Comparison of ENCODE assay signal across 7 cellular contexts in the genomic region with DNA sequence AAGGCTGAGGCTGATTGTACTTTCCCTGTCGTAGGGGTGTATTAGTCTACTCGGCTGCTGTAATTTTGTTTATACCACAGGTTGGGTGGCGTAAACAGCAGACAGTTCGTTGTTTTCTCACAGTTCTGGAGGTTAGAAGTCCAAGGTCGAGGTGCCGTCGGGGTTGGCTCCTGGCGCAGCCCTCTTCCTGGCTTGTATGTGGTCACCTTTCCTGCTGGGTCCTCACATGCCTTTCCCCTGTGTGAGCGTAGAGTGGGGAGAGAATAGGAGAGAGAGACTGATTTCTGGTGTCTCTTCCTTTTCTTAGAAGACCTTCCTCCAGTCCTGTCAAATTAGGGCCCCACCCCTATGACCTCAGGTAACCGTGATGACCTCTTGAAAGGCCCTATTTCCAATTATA. TPM values are rescaled to one million over a fixed set of nuclear protein-coding genes. Genes with fewer than 3 reads are reported as not detected.
DNase-seq lines count a peak whose midpoint lies in the region; ATAC-seq, FAIRE-seq and TF ChIP-seq lines count a peak whose summit lies in the region.
"Not testable (repeated sequence)": the region's sequence is repeated elsewhere in the genome, so short reads cannot be mapped to it uniquely, and the experiment has no call there.

No MANE protein-coding gene starts in this region.

- not testable (repeated sequence) for BruUV-seq in K562 (replicated peaks; lab: Mats Ljungman, UMichigan); HepG2 (replicated peaks; lab: Mats Ljungman, UMichigan)

- not testable (repeated sequence) for H3K9ac ChIP-seq in K562 (ENCODE audit: insufficient read depth in 1 of 2, low read depth in 2 of 2, low read length in 2 of 2); HepG2 (ENCODE audit: insufficient read depth, low read depth, low read length)

- H3K27me3 ChIP-seq in K562 (ENCODE audit: control insufficient read depth in 2 of 2, insufficient read depth in 2 of 2, low read length in 2 of 2); body of pancreas; HepG2 (ENCODE audit: control insufficient read depth in 1 of 2, insufficient read depth in 2 of 2, low read length in 2 of 2); right lobe of liver; pancreas: not testable (repeated sequence)

- H3K9me1 ChIP-seq in K562 (ENCODE audit: control insufficient read depth, insufficient read depth, low read length), result not testable (repeated sequence)

- not testable (repeated sequence) for H3K9me3 ChIP-seq in K562 (replicated peaks; ENCODE audit: control insufficient read depth, insufficient read depth, low read depth, low read length); body of pancreas; HepG2 (ENCODE audit: low read length); right lobe of liver; pancreas

- CTCF ChIA-PET in K562 (lab: Yijun Ruan, JAX; ENCODE audit: low intra/inter-chr PET ratio); HepG2 (lab: Yijun Ruan, JAX; ENCODE audit: low intra/inter-chr PET ratio, low total read pairs): not testable (repeated sequence)

- not testable (repeated sequence) for H3K36me3 ChIP-seq in K562 (ENCODE audit: control insufficient read depth, insufficient read depth, low read length); body of pancreas (replicated peaks in 1 of 2; ENCODE audit: insufficient read depth in 1 of 2, low read depth in 2 of 2); HepG2 (replicated peaks in 1 of 2; ENCODE audit: control insufficient read depth in 1 of 2, insufficient read depth in 2 of 2, low read length in 2 of 2); right lobe of liver; pancreas

- FAIRE-seq in GM12891 (lab: Jason Lieb, UNC) (peak; percentile 35), K562 (lab: Jason Lieb, UNC) (peak; percentile 57), HepG2 (lab: Jason Lieb, UNC) (peak; percentile 80)
- not testable (repeated sequence) for FAIRE-seq in pancreas (lab: Jason Lieb, UNC)

- POLR2A ChIA-PET in K562 (lab: Yijun Ruan, JAX); HepG2 (lab: Yijun Ruan, JAX): not testable (repeated sequence)

- not testable (repeated sequence) for TF ChIP-seq RAD21 in K562 (CRISPR knock-in tag; conservative IDR thresholded peaks at IDR 0.05 in 1 of 2, IDR thresholded peaks at IDR 0.05 in 1 of 2); HepG2 (CRISPR knock-in tag; IDR thresholded peaks at IDR 0.05)

- not testable (repeated sequence) for H3K4me3 ChIP-seq in K562; body of pancreas; HepG2 (replicated peaks in 1 of 3; ENCODE audit: insufficient read depth in 1 of 3, low read depth in 2 of 3, low read length in 3 of 3); right lobe of liver; pancreas

- H3K79me2 ChIP-seq in K562 (ENCODE audit: control insufficient read depth, insufficient read depth, low read length); HepG2 (ENCODE audit: insufficient read depth, low read length): not testable (repeated sequence)

- in situ Hi-C loops in K562 (cut with MboI); HepG2 (cut with HindIII; ENCODE audit: extremely low pct_ligation_motif_present, low pct_unique_long_range_greater_than_20kb): not testable (repeated sequence)

- not testable (repeated sequence) for H3K4me2 ChIP-seq in K562 (ENCODE audit: insufficient read depth, low read length); HepG2 (ENCODE audit: low read depth, low read length)

- H3K27ac ChIP-seq in K562 (ENCODE audit: extremely low read depth, low read depth, low read length); body of pancreas; HepG2 (ENCODE audit: extremely low read length, insufficient read depth, low read length); right lobe of liver; pancreas: not testable (repeated sequence)

- not testable (repeated sequence) for TF ChIP-seq EP300 in K562 (IDR thresholded peaks at IDR 0.05; ENCODE audit: low read length); HepG2 (IDR thresholded peaks at IDR 0.05; ENCODE audit: low read depth in 2 of 2, low read length in 2 of 2); HepG2 (CRISPR knock-in tag; IDR thresholded peaks at IDR 0.05; ENCODE audit: borderline replicate concordance)

- peak; percentile 83 for ATAC-seq in K562
- peak; percentile 35 for ATAC-seq in body of pancreas
- ATAC-seq in left lobe of liver, result peak; percentile 70
- ATAC-seq in HepG2, result peak; percentile 86
- ATAC-seq in right lobe of liver, result peak; percentile 71 to 90 (median 82)
- ATAC-seq in pancreas, result peak; percentile 46 to 79 (median 73)

- 83% methylated on average over 1 of the region's 10 CpGs for WGBS in K562 (ENCODE audit: insufficient coverage, low coverage, missing lambda C conversion rate)
- WGBS in body of pancreas, 2 donors, result no CpG with 5 or more reads among the region's 10 CpGs
- WGBS in HepG2 (ENCODE audit: low lambda C conversion rate), result 69% methylated on average over 3 of the region's 10 CpGs
- 73% methylated on average over 7 of the region's 10 CpGs for WGBS in right lobe of liver (ENCODE audit: insufficient coverage, low coverage, low lambda C conversion rate, missing lambda C conversion rate)
- 93 to 100% methylated on average over 1 to 5 of the region's 10 CpGs for WGBS in pancreas, 2 donors

- not testable (repeated sequence) for H2AFZ ChIP-seq in K562 (ENCODE audit: low read depth, low read length); HepG2 (ENCODE audit: low read length)

- not testable (repeated sequence) for TF ChIP-seq CTCF in K562 (IDR thresholded peaks at IDR 0.05 in 2 of 3, conservative IDR thresholded peaks at IDR 0.05 in 1 of 3; ENCODE audit: insufficient read depth in 2 of 3, low read depth in 1 of 3, low read length in 3 of 3); body of pancreas (IDR thresholded peaks at IDR 0.05); HepG2 (CRISPR knock-in tag; IDR thresholded peaks at IDR 0.05); right lobe of liver (IDR thresholded peaks at IDR 0.05); pancreas (IDR thresholded peaks at IDR 0.05)

- not testable (repeated sequence) for H3K4me1 ChIP-seq in K562 (replicated peaks in 1 of 2; ENCODE audit: control insufficient read depth in 2 of 2, insufficient read depth in 2 of 2, low read length in 2 of 2); body of pancreas; HepG2 (ENCODE audit: insufficient read depth, low read length); right lobe of liver; pancreas

- DNase-seq in GM12891 (ENCODE audit: insufficient read length, low spot score); K562 (ENCODE audit: extremely low read depth in 1 of 4, low spot score in 3 of 4); body of pancreas; left lobe of liver (ENCODE audit: low spot score); HepG2 (ENCODE audit: low spot score); right lobe of liver; pancreas: not testable (repeated sequence)

- not testable (repeated sequence) for H4K20me1 ChIP-seq in K562 (replicated peaks; ENCODE audit: control insufficient read depth, insufficient read depth, low read length); HepG2 (ENCODE audit: insufficient read depth, low read length)

- intact Hi-C loops in K562 (cut with micrococcal nuclease); body of pancreas (cut with DNase I); HepG2 (cut with micrococcal nuclease; ENCODE audit: unreplicated experiment); right lobe of liver (cut with DNase I); pancreas (cut with DNase I): not testable (repeated sequence)

- not testable (repeated sequence) for TF ChIP-seq POLR2A in GM12891 (IDR thresholded peaks at IDR 0.05; ENCODE audit: low read depth, low read length); K562 (conservative IDR thresholded peaks at IDR 0.05); body of pancreas (IDR thresholded peaks at IDR 0.05); HepG2 (IDR thresholded peaks at IDR 0.05; ENCODE audit: insufficient read depth in 1 of 2, low read depth in 2 of 2, low read length in 2 of 2); right lobe of liver (IDR thresholded peaks at IDR 0.05)

RNA-seq across cellular contexts. Expression of gene ACTR3B, which starts 53.2 kb away (rescaled TPM):
- 7.1 TPM for polyA plus RNA-seq in GM12891 (2012; ENCODE audit: low read depth, missing spikeins)
- 64.2 and 84.6 TPM in 2 replicates for total RNA-seq in K562 (2011; cell fraction: chromatin; rRNA removed; ENCODE audit: low replicate concordance)
- 34.0 and 34.7 TPM in 2 replicates for total RNA-seq in K562 (2011; cell fraction: nucleolus; rRNA removed)
- 55.1 and 61.2 TPM in 2 replicates for total RNA-seq in K562 (2011; cell fraction: nucleoplasm; rRNA removed)
- total RNA-seq in K562 (2014; rRNA removed) (11.4 and 12.4 TPM in 2 replicates), K562 (2014; rRNA removed; fragmentation: Illumina TruSeq; extraction: Trizol) (19.7 and 21.3 TPM in 2 replicates), K562 (2015; rRNA removed; fragmentation: Illumina TruSeq; extraction: Trizol) (17.8 and 19.7 TPM in 2 replicates), K562 (2021) (24.4 and 24.8 TPM in 2 replicates), body of pancreas (10 to 100 TPM in 1 of 2 donors, 1 to 10 TPM in 1; 7.8 to 11.9 TPM), left lobe of liver (6.5 TPM), HepG2 (2016; rRNA removed; fragmentation: Illumina TruSeq; extraction: Trizol) (8.2 and 8.5 TPM in 2 replicates), right lobe of liver (1 to 10 TPM; 5.3 to 7.0 (median 6.1) TPM), pancreas (1 to 10 TPM; 4.0 to 7.1 (median 6.1) TPM)
- polyA plus RNA-seq in K562 (2011; rRNA removed) (17.5 and 30.8 TPM in 2 replicates), K562 (2014; fragmentation: Illumina TruSeq; extraction: Trizol) (24.8 and 25.7 TPM in 2 replicates), K562 (2014; fragmentation: Nextera tagmentation; extraction: Ambion mirVana) (1 to 10 TPM; 5.0 to 5.4 TPM), K562 (2014; rRNA removed) (24.1 and 28.6 TPM in 2 replicates), HepG2 (2011; rRNA removed) (7.7 and 8.8 TPM in 2 replicates), pancreas (1 to 10 TPM; 5.1 to 7.9 TPM)
- polyA plus RNA-seq in K562 (2011; cell fraction: cytosol; rRNA removed), result 18.8 and 22.4 TPM in 2 replicates
- polyA plus RNA-seq in K562 (2011; cell fraction: nucleus; rRNA removed), result 25.9 and 29.1 TPM in 2 replicates
- 9.8 and 16.1 TPM in 2 replicates for polyA plus RNA-seq in K562 (2012)
- polyA minus RNA-seq in K562 (2011; rRNA and poly(A)+ RNA removed), result 33.8 and 39.2 TPM in 2 replicates
- polyA minus RNA-seq in K562 (2011; cell fraction: cytosol; rRNA and poly(A)+ RNA removed), result 9.5 and 14.7 TPM in 2 replicates
- polyA minus RNA-seq in K562 (2011; cell fraction: nucleus; rRNA and poly(A)+ RNA removed), result 32.0 and 32.6 TPM in 2 replicates
- total RNA-seq in HepG2 (2016; cell fraction: cytosol; rRNA removed; fragmentation: Illumina TruSeq; extraction: Trizol; ENCODE audit: low read depth), result 27.8 and 33.5 TPM in 2 replicates
- total RNA-seq in HepG2 (2016; cell fraction: insoluble cytoplasmic fraction; rRNA removed; fragmentation: Illumina TruSeq; extraction: Trizol), result 6.5 and 8.0 TPM in 2 replicates
- total RNA-seq in HepG2 (2016; cell fraction: membrane; rRNA removed; fragmentation: Illumina TruSeq; extraction: Trizol), result 16.2 and 20.6 TPM in 2 replicates
- total RNA-seq in HepG2 (2016; cell fraction: nucleus; rRNA removed; fragmentation: Illumina TruSeq; extraction: Trizol), result 12.5 and 14.1 TPM in 2 replicates
- polyA plus RNA-seq in HepG2 (2011; cell fraction: cytosol; rRNA removed), result 7.6 and 9.2 TPM in 2 replicates
- 9.7 and 10.3 TPM in 2 replicates for polyA plus RNA-seq in HepG2 (2011; cell fraction: nucleus; rRNA removed)
- polyA plus RNA-seq in HepG2 (2012), result 8.0 and 8.3 TPM in 2 replicates
- 6.3 and 8.5 TPM in 2 replicates for polyA plus RNA-seq in HepG2 (2016; cell fraction: cytosol; fragmentation: Illumina TruSeq; extraction: Trizol; ENCODE audit: low read depth)
- 9.6 and 10.0 TPM in 2 replicates for polyA plus RNA-seq in HepG2 (2016; cell fraction: insoluble cytoplasmic fraction; fragmentation: Illumina TruSeq; extraction: Trizol; ENCODE audit: low read depth)
- polyA plus RNA-seq in HepG2 (2016; cell fraction: membrane; fragmentation: Illumina TruSeq; extraction: Trizol; ENCODE audit: low read depth), result 9.4 and 11.9 TPM in 2 replicates
- 12.6 and 16.4 TPM in 2 replicates for polyA plus RNA-seq in HepG2 (2016; cell fraction: nucleus; fragmentation: Illumina TruSeq; extraction: Trizol; ENCODE audit: insufficient read depth, low read depth)
- 5.6 and 16.5 TPM in 2 replicates for polyA minus RNA-seq in HepG2 (2011; rRNA and poly(A)+ RNA removed; ENCODE audit: low replicate concordance)
- 4.2 and 6.2 TPM in 2 replicates for polyA minus RNA-seq in HepG2 (2011; cell fraction: cytosol; rRNA and poly(A)+ RNA removed)
- 19.3 and 23.2 TPM in 2 replicates for polyA minus RNA-seq in HepG2 (2011; cell fraction: nucleus; rRNA and poly(A)+ RNA removed)

Comparison
In these comparisons a context has a peak if more than half of its experiments do, and no peak if none do; other contexts are left out.
1. ATAC-seq: peak in every context shown above with its lines; median percentile 86 in HepG2; 83 in K562; 82 in right lobe of liver; 73 in pancreas; 70 in left lobe of liver; 35 in body of pancreas.